ENCODE assay signal across 24 cellular contexts in genomic region chr7:23358152-23358674, GRCh38. TPM values are rescaled to one million over a fixed set of nuclear protein-coding genes. Genes with fewer than 3 reads are reported as not detected.
A peak's percentile ranks its signal among the peaks of the same experiment; 100 is the strongest.
DNase-seq lines count a peak whose midpoint lies in the region; ATAC-seq and TF ChIP-seq lines count a peak whose summit lies in the region.
"Had no signal": no experiment of that assay in that cellular context is flagged by ENCODE, and none has a peak within 500 bp of the region (broad histone marks: within the 10 kb centered on the region; RNA-seq: fewer than 3 reads in every experiment).

No MANE protein-coding gene starts in this region.

- TF ChIP-seq RAD21 in SK-N-SH (IDR thresholded peaks at IDR 0.05; ENCODE audit: low read length): no peak

- H3K79me2 ChIP-seq in Karpas-422 (ENCODE audit: low read length) (peaks cover 88% of the 10 kb centered on the region), SK-N-SH (ENCODE audit: insufficient read depth) (peaks cover 73% of the 10 kb centered on the region)

- CTCF ChIA-PET in SK-N-SH (lab: Yijun Ruan, JAX): interaction anchor here (0.6 to 2.6 kb wide), 27 partner anchors 8 to 1616 kb away, joined by 3 to 12 read pairs (median 3); no protein-coding TSS in a partner anchor

- intact Hi-C loops in colonic mucosa (cut with DNase I): no loop called here

- H3K4me2 ChIP-seq in Karpas-422 (ENCODE audit: low read depth, low read length, poor library complexity, severe bottlenecking) (no peak overlapping the region), SK-N-SH (peak overlapping the region; percentile 56; the same call in 1 of the 2 replicates), mesenchymal stem cell (ENCODE audit: low read length, poor library complexity, severe bottlenecking) (no peak overlapping the region)

- WGBS in SK-N-SH (ENCODE audit: low lambda C conversion rate): 99% methylated on average over 2 of the region's 2 CpGs
- WGBS in mesenchymal stem cell: 99% methylated on average over 2 of the region's 2 CpGs

- H2BK12ac ChIP-seq in mesenchymal stem cell (ENCODE audit: low read length in 2 of 2): no peak overlapping the region

- H3K36me3 ChIP-seq in Karpas-422 (ENCODE audit: insufficient read depth, low read length) (peaks cover 22% of the 10 kb centered on the region), SK-N-SH (replicated peaks in 1 of 2; ENCODE audit: control insufficient read depth in 1 of 2, insufficient read depth in 2 of 2, low read length in 1 of 2) (peaks cover 17 to 30% of the 10 kb centered on the region in 2 experiments), mesenchymal stem cell (ENCODE audit: control insufficient read depth in 1 of 2, insufficient read depth in 2 of 2, low read depth in 1 of 2, low read length in 2 of 2) (no peaks in the 10 kb centered on the region), colonic mucosa (no peaks in the 10 kb centered on the region)
- H3K36me3 ChIP-seq: esophagus squamous epithelium, gastrocnemius medialis, pancreas, right atrium auricular region, thoracic aorta had no signal

- no peak overlapping the region for H3K4me3 ChIP-seq in Karpas-422 (ENCODE audit: low read length)
- no peak overlapping the region for H3K4me3 ChIP-seq in SK-N-SH (ENCODE audit: low read depth in 2 of 2, low read length in 1 of 2)
- no peak overlapping the region for H3K4me3 ChIP-seq in mesenchymal stem cell (ENCODE audit: insufficient read depth in 1 of 2, low read depth in 1 of 2, low read length in 2 of 2)
- H3K4me3 ChIP-seq in colonic mucosa: no peak overlapping the region
- H3K4me3 ChIP-seq: coronary artery, esophagus squamous epithelium, gastrocnemius medialis, pancreas, right atrium auricular region, thoracic aorta had no signal

- no peak for DNase-seq in Karpas-422
- DNase-seq in SK-N-SH: no peak
- DNase-seq in mesenchymal stem cell: no peak
- DNase-seq in A172 (ENCODE audit: low spot score): no peak
- no peak for DNase-seq in iPS-NIHi11 (ENCODE audit: low spot score)
- no peak for DNase-seq in colonic mucosa
- DNase-seq: activated CD4-positive, alpha-beta T cell treated with anti-CD3 and anti-CD28 coated beads for 4 hours; activated naive CD4-positive, alpha-beta T cell; activated T-cell treated with anti-CD3 and anti-CD28 coated beads, Interleukin-2, amount 50 U/mL, for 48 hours; CD8-positive, alpha-beta memory T cell; effector memory CD8-positive, alpha-beta T cell; esophagus squamous epithelium; gastrocnemius medialis; islet precursor cell; left ventricle myocardium superior; NCI-H2227 treated with DMSO at 0.1 percent for 48 hours; pancreas; stimulated activated CD4-positive, alpha-beta T cell treated with anti-CD3 and anti-CD28 coated beads, Interleukin-12 subunit alpha, Interleukin-12 subunit beta, amount 100 ng/mL, for 4 hours; stimulated activated CD4-positive, alpha-beta T cell treated with anti-CD3 and anti-CD28 coated beads, Interleukin-4, amount 100 ng/mL, for 4 hours; stimulated activated naive CD4-positive, alpha-beta T cell treated with Interleukin-2 at 50 U/mL for 16 hours had no signal

- H3K27ac ChIP-seq in Karpas-422 (ENCODE audit: low read length) (peak overlapping the region; percentile 20; the same call in 1 of the 2 replicates), SK-N-SH (ENCODE audit: low read depth in 2 of 2, low read length in 1 of 2) (peak overlapping the region in 1 of 2 experiments; percentile 58; a peak in 1 of 4 replicates), mesenchymal stem cell (ENCODE audit: low read length, poor library complexity, severe bottlenecking) (peak overlapping the region; percentile 44), colonic mucosa (no peak overlapping the region)
- H3K27ac ChIP-seq: coronary artery, esophagus squamous epithelium, gastrocnemius medialis, right atrium auricular region, thoracic aorta had no signal

- H2BK120ac ChIP-seq in mesenchymal stem cell (ENCODE audit: low read depth, low read length): no peak overlapping the region

- H4K8ac ChIP-seq in mesenchymal stem cell (ENCODE audit: low read length): no peak overlapping the region

- no peaks in the 10 kb centered on the region for H3K9me3 ChIP-seq in Karpas-422 (ENCODE audit: low read length)
- no peaks in the 10 kb centered on the region for H3K9me3 ChIP-seq in SK-N-SH
- H3K9me3 ChIP-seq in mesenchymal stem cell (ENCODE audit: control insufficient read depth, low read length): no peaks in the 10 kb centered on the region
- H3K9me3 ChIP-seq in colonic mucosa: no peaks in the 10 kb centered on the region
- H3K9me3 ChIP-seq: esophagus squamous epithelium, gastrocnemius medialis, pancreas, right atrium auricular region, thoracic aorta had no signal

- no peak overlapping the region for H3K4ac ChIP-seq in mesenchymal stem cell (ENCODE audit: low read depth in 1 of 2, low read length in 2 of 2)

- H2BK15ac ChIP-seq in mesenchymal stem cell (ENCODE audit: low read depth, poor library complexity, severe bottlenecking): no peak overlapping the region

- H3K9ac ChIP-seq in Karpas-422 (ENCODE audit: low read length): peak overlapping the region; percentile 14; the same call in 1 of the 2 replicates
- H3K9ac ChIP-seq in SK-N-SH: no peak overlapping the region
- no peak overlapping the region for H3K9ac ChIP-seq in mesenchymal stem cell (ENCODE audit: low read length)
- no peak overlapping the region for H3K9ac ChIP-seq in colonic mucosa (ENCODE audit: low read depth in 2 of 2, low read length in 2 of 2)

- peak overlapping the region; percentile 35 for H2AK5ac ChIP-seq in mesenchymal stem cell (ENCODE audit: low read length, severe bottlenecking)

- no peak overlapping the region for H3K14ac ChIP-seq in mesenchymal stem cell (ENCODE audit: low read length in 2 of 2)

- H2BK5ac ChIP-seq in mesenchymal stem cell (ENCODE audit: low read depth, low read length, poor library complexity, severe bottlenecking): no peak overlapping the region

- no peak for TF ChIP-seq CTCF in SK-N-SH (IDR thresholded peaks at IDR 0.05)
- TF ChIP-seq CTCF in colonic mucosa (IDR thresholded peaks at IDR 0.05): no peak

- H3K4me1 ChIP-seq in Karpas-422 (ENCODE audit: low read length): peaks cover 54% of the 10 kb centered on the region
- H3K4me1 ChIP-seq in SK-N-SH (ENCODE audit: control insufficient read depth in 1 of 2, insufficient read depth in 2 of 2, low read depth in 1 of 2, low read length in 1 of 2): peaks cover 0 to 11% of the 10 kb centered on the region in 2 experiments; a peak in 1 of 4 replicates
- H3K4me1 ChIP-seq in mesenchymal stem cell (ENCODE audit: control insufficient read depth, insufficient read depth, low read depth, low read length): peaks cover 4% of the 10 kb centered on the region
- no peaks in the 10 kb centered on the region for H3K4me1 ChIP-seq in colonic mucosa
- H3K4me1 ChIP-seq: gastrocnemius medialis, right atrium auricular region had no signal

- peaks cover 20% of the 10 kb centered on the region for H3K79me1 ChIP-seq in mesenchymal stem cell (replicated peaks; ENCODE audit: low read length, poor library complexity, severe bottlenecking)

- no peaks in the 10 kb centered on the region for H3K27me3 ChIP-seq in Karpas-422 (ENCODE audit: low read length)
- no peaks in the 10 kb centered on the region for H3K27me3 ChIP-seq in SK-N-SH (ENCODE audit: insufficient read depth)
- H3K27me3 ChIP-seq in mesenchymal stem cell (ENCODE audit: control insufficient read depth in 1 of 2, insufficient read depth in 1 of 2, low read length in 2 of 2): no peaks in the 10 kb centered on the region
- no peaks in the 10 kb centered on the region for H3K27me3 ChIP-seq in colonic mucosa
- H3K27me3 ChIP-seq: gastrocnemius medialis, right atrium auricular region had no signal

- no peak for TF ChIP-seq EP300 in SK-N-SH (IDR thresholded peaks at IDR 0.05; ENCODE audit: borderline replicate concordance in 1 of 2, low read depth in 1 of 2, low read length in 1 of 2)

- POLR2A ChIA-PET in SK-N-SH (lab: Yijun Ruan, JAX): interaction anchor here (1.3 kb wide), 1 partner anchor 173 kb away, joined by 3 read pairs; no protein-coding TSS in a partner anchor

- H4K20me1 ChIP-seq in Karpas-422 (ENCODE audit: insufficient read depth, low read depth, low read length) (no peaks in the 10 kb centered on the region), SK-N-SH (ENCODE audit: insufficient read depth) (peaks cover 10% of the 10 kb centered on the region; the same call in 1 of the 2 replicates)

- H3K18ac ChIP-seq in mesenchymal stem cell (ENCODE audit: low read depth in 1 of 2, low read length in 2 of 2): no peak overlapping the region

- no peak overlapping the region for H2AFZ ChIP-seq in Karpas-422 (ENCODE audit: low read length)
- H2AFZ ChIP-seq in SK-N-SH (ENCODE audit: low read depth): no peak overlapping the region
- H2AFZ ChIP-seq in mesenchymal stem cell (ENCODE audit: low read depth, low read length): no peak overlapping the region

- H3K9me2 ChIP-seq in Karpas-422 (replicated peaks; ENCODE audit: insufficient read depth, low read length) (no peaks in the 10 kb centered on the region), SK-N-SH (no peaks in the 10 kb centered on the region)

- H3K23ac ChIP-seq in mesenchymal stem cell (ENCODE audit: low read length in 2 of 2): no peak overlapping the region

- H4K91ac ChIP-seq in mesenchymal stem cell (ENCODE audit: low read length): no peak overlapping the region

- peak; percentile 19 for ATAC-seq in GM21723 (IDR thresholded peaks at IDR 0.05; ENCODE audit: unreplicated experiment)
- ATAC-seq: gastrocnemius medialis, left ventricle myocardium superior had no signal

- H3F3A ChIP-seq in SK-N-SH (replicated peaks; ENCODE audit: insufficient read depth): peaks cover 31% of the 10 kb centered on the region

TF ChIP-seq in SK-N-SH, 30 proteins besides CTCF, POLR2A, EP300 and RAD21 (continues in another document):
- TF ChIP-seq FOSL2 (IDR thresholded peaks at IDR 0.05; ENCODE audit: borderline replicate concordance, low read depth): no peak
- no peak for TF ChIP-seq SMC3 (IDR thresholded peaks at IDR 0.05; ENCODE audit: low read depth, low read length)
- TF ChIP-seq POLR2AphosphoS5 (IDR thresholded peaks at IDR 0.05; ENCODE audit: low read depth, low read length): no peak
- TF ChIP-seq MAX (IDR thresholded peaks at IDR 0.05; ENCODE audit: low read depth): no peak
- TF ChIP-seq TEAD4 (IDR thresholded peaks at IDR 0.05; ENCODE audit: borderline replicate concordance, insufficient read depth): no peak

RNA-seq across cellular contexts. Expression of gene MALSU1, which starts 59.1 kb away (rescaled TPM):
- total RNA-seq in Karpas-422 (2014; rRNA removed; shearing (Covaris generic); ENCODE audit: low replicate concordance): 92.2 and 169 TPM in 2 replicates
- polyA plus RNA-seq in SK-N-SH (2012; rRNA removed): 93.6 and 102 TPM in 2 replicates
- 101 and 119 TPM in 2 replicates for polyA plus RNA-seq in SK-N-SH (2012; cell fraction: cytosol; rRNA removed)
- polyA plus RNA-seq in SK-N-SH (2012; cell fraction: nucleus; rRNA removed): 37.8 and 48.8 TPM in 2 replicates
- 56.2 TPM for polyA plus RNA-seq in mesenchymal stem cell (2013, experiment 1 of 2)
- 61.1 TPM for polyA plus RNA-seq in mesenchymal stem cell (2013, experiment 2 of 2)
- 123 and 135 TPM in 2 replicates for total RNA-seq in A172 (2014; rRNA removed; shearing (Covaris generic))
- 10 to 100 TPM; 37.5 to 54.3 TPM for total RNA-seq in colonic mucosa
